Comparison of ENCODE assay signal across 20 cellular contexts in genomic region chr20:36908603-36909002, GRCh38. TPM values are rescaled to one million over a fixed set of nuclear protein-coding genes. Genes with fewer than 3 reads are reported as not detected.
DNase-seq lines count a peak whose midpoint lies in the region; ATAC-seq, FAIRE-seq and TF ChIP-seq lines count a peak whose summit lies in the region.
"Had no signal": no experiment of that assay in that cellular context is flagged by ENCODE, and none has a peak within 500 bp of the region (broad histone marks: within the 10 kb centered on the region; RNA-seq: fewer than 3 reads in every experiment).

No MANE protein-coding gene starts in this region.

- H3K9ac ChIP-seq in GM23248 = no peak overlapping the region
- no peak overlapping the region for H3K9ac ChIP-seq in endothelial cell of umbilical vein (replicated peaks; ENCODE audit: extremely low read depth, insufficient read depth, low read length)

- H3K9me3 ChIP-seq in GM23248 (ENCODE audit: low read depth) = no peaks in the 10 kb centered on the region
- H3K9me3 ChIP-seq in endothelial cell of umbilical vein (replicated peaks; ENCODE audit: control insufficient read depth, insufficient read depth, low read length) = no peaks in the 10 kb centered on the region

- intact Hi-C loops in endothelial cell of umbilical vein (cut with micrococcal nuclease) = no loop called here
- intact Hi-C loops in activated naive CD4-positive, alpha-beta T cell treated with anti-CD3 and anti-CD28 coated beads for 36 hours (cut with micrococcal nuclease) = no loop called here

- H3K27ac ChIP-seq in GM23248 (no peak overlapping the region), endothelial cell of umbilical vein (ENCODE audit: insufficient read depth, low read depth, low read length) (no peak overlapping the region)

- H3K27ac Mint-ChIP-seq in stimulated activated naive B cell treated with anti-CD40 and anti-IgM and Interleukin-4, amounts not matched to agents 10 μg/mL and 1 μg/mL and 100 μg/mL, for 72 hours = no peak overlapping the region
- no peak overlapping the region for H3K27ac Mint-ChIP-seq in activated naive CD4-positive, alpha-beta T cell treated with anti-CD3 and anti-CD28 coated beads for 36 hours
- H3K27ac Mint-ChIP-seq: HFFc6; T-helper 1 cell treated with Interleukin-12 subunit alpha and Interleukin-12 subunit beta and Interleukin-4 antibody, amounts not matched to agents 30 μg/mL and 1 μg/mL, for 36 hours had no signal

- H3K9me2 ChIP-seq in GM23248 (ENCODE audit: insufficient read depth) = no peaks in the 10 kb centered on the region

- H3F3A ChIP-seq in GM23248 (ENCODE audit: insufficient read depth) = no peaks in the 10 kb centered on the region

- H3K4me1 ChIP-seq in GM23248 (ENCODE audit: insufficient read depth) = no peaks in the 10 kb centered on the region
- no peaks in the 10 kb centered on the region for H3K4me1 ChIP-seq in endothelial cell of umbilical vein (ENCODE audit: control insufficient read depth, extremely low read depth, insufficient read depth, low read length)

- H3K4me3 ChIP-seq in GM12864 (ENCODE audit: low read depth, low read length) (no peak overlapping the region), GM23248 (no peak overlapping the region), endothelial cell of umbilical vein (replicated peaks in 1 of 3; ENCODE audit: insufficient read depth in 1 of 3, low read depth in 1 of 3, low read length in 3 of 3) (no peak overlapping the region)

- H3K4me2 ChIP-seq in GM23248 (ENCODE audit: unreplicated experiment) (no peak overlapping the region), endothelial cell of umbilical vein (ENCODE audit: insufficient read depth, low read length) (no peak overlapping the region)

- H3K36me3 ChIP-seq in GM23248 (ENCODE audit: low read depth) (no peaks in the 10 kb centered on the region), endothelial cell of umbilical vein (ENCODE audit: control insufficient read depth in 2 of 2, extremely low read depth in 1 of 2, insufficient read depth in 2 of 2, low read length in 2 of 2) (no peaks in the 10 kb centered on the region)

- no peak for TF ChIP-seq POLR2A in endothelial cell of umbilical vein (IDR thresholded peaks at IDR 0.05; ENCODE audit: low read depth, low read length)

- peak; percentile 36 for DNase-seq in GM12864 (ENCODE audit: low read depth)
- DNase-seq in GM23248 = peak; percentile 8
- no peak for DNase-seq in endothelial cell of umbilical vein (ENCODE audit: low read depth, low spot score)
- DNase-seq in stimulated activated naive B cell treated with anti-CD40 and anti-IgM and Interleukin-4, amounts not matched to agents 10 μg/mL and 1 μg/mL and 100 μg/mL, for 72 hours = no peak
- no peak for DNase-seq in activated T-cell treated with anti-CD3 and anti-CD28 coated beads, Interleukin-2, amount 50 U/mL, for 4 hours
- DNase-seq in GM19240 (ENCODE audit: insufficient read length, low spot score) = no peak
- DNase-seq in activated naive CD4-positive, alpha-beta T cell treated with anti-CD3 and anti-CD28 coated beads for 36 hours = no peak
- DNase-seq: CD4-positive, CD25-positive, alpha-beta regulatory T cell; DMS79 treated with DMSO at 0.1 percent for 48 hours; HFFc6; KG1; NCI-H1417; NCI-H2029 treated with DMSO at 0.1 percent for 48 hours; NCI-H510A; NCI-H82 had no signal

- H4K20me1 ChIP-seq in GM23248 (ENCODE audit: insufficient read depth) (no peaks in the 10 kb centered on the region), endothelial cell of umbilical vein (replicated peaks; ENCODE audit: control insufficient read depth, extremely low read depth, insufficient read depth, low read length) (no peaks in the 10 kb centered on the region)

- no peaks in the 10 kb centered on the region for H3K9me1 ChIP-seq in endothelial cell of umbilical vein (replicated peaks; ENCODE audit: control insufficient read depth, extremely low read depth, insufficient read depth, low read length)

- dilution Hi-C loops in endothelial cell of umbilical vein (cut with MboI; ENCODE audit: extremely low pct_ligation_motif_present, low sequenced_read_pairs) = no loop called here

- in situ Hi-C loops in GM23248 (cut with MboI) = no loop called here

- H3K27me3 Mint-ChIP-seq in stimulated activated naive B cell treated with anti-CD40 and anti-IgM and Interleukin-4, amounts not matched to agents 10 μg/mL and 1 μg/mL and 100 μg/mL, for 72 hours = no peaks in the 10 kb centered on the region
- H3K27me3 Mint-ChIP-seq in activated T-cell treated with anti-CD3 and anti-CD28 coated beads, Interleukin-2, amount 50 U/mL, for 4 hours (ENCODE audit: low read depth) = no peaks in the 10 kb centered on the region
- H3K27me3 Mint-ChIP-seq in activated naive CD4-positive, alpha-beta T cell treated with anti-CD3 and anti-CD28 coated beads for 36 hours (ENCODE audit: low read depth) = no peaks in the 10 kb centered on the region
- H3K27me3 Mint-ChIP-seq: CD4-positive, CD25-positive, alpha-beta regulatory T cell had no signal

- no peak overlapping the region for H3K4me3 Mint-ChIP-seq in stimulated activated naive B cell treated with anti-CD40 and anti-IgM and Interleukin-4, amounts not matched to agents 10 μg/mL and 1 μg/mL and 100 μg/mL, for 72 hours
- H3K4me3 Mint-ChIP-seq in activated T-cell treated with anti-CD3 and anti-CD28 coated beads, Interleukin-2, amount 50 U/mL, for 4 hours = no peak overlapping the region
- no peak overlapping the region for H3K4me3 Mint-ChIP-seq in activated naive CD4-positive, alpha-beta T cell treated with anti-CD3 and anti-CD28 coated beads for 36 hours
- H3K4me3 Mint-ChIP-seq: CD4-positive, CD25-positive, alpha-beta regulatory T cell; HFFc6; T-helper 1 cell treated with Interleukin-12 subunit alpha and Interleukin-12 subunit beta and Interleukin-4 antibody, amounts not matched to agents 30 μg/mL and 1 μg/mL, for 36 hours had no signal

- CTCF ChIA-PET in endothelial cell of umbilical vein (lab: Charles Lee) = interaction anchor here (1.6 kb wide), 2 partner anchors 11 kb away, joined by 5 to 6 read pairs; no protein-coding TSS in a partner anchor
- CTCF ChIA-PET in activated naive CD4-positive, alpha-beta T cell treated with anti-CD3 and anti-CD28 coated beads for 36 hours (lab: Charles Lee) = interaction anchor here (0.7 to 6.3 kb wide), 2 partner anchors 11 to 120 kb away, joined by 3 to 36 read pairs; no protein-coding TSS in a partner anchor

- no TSS peak for BruUV-seq in endothelial cell of umbilical vein (replicated peaks; lab: Mats Ljungman, UMichigan)

- peaks cover 23 to 25% of the 10 kb centered on the region in 2 donors for H3K36me3 Mint-ChIP-seq in stimulated activated naive B cell treated with anti-CD40 and anti-IgM and Interleukin-4, amounts not matched to agents 10 μg/mL and 1 μg/mL and 100 μg/mL, for 72 hours
- H3K36me3 Mint-ChIP-seq in activated T-cell treated with anti-CD3 and anti-CD28 coated beads, Interleukin-2, amount 50 U/mL, for 4 hours (ENCODE audit: insufficient read depth) = peaks cover 21% of the 10 kb centered on the region
- peaks cover 19% of the 10 kb centered on the region for H3K36me3 Mint-ChIP-seq in activated naive CD4-positive, alpha-beta T cell treated with anti-CD3 and anti-CD28 coated beads for 36 hours (ENCODE audit: low read depth)

- H3K79me2 ChIP-seq in GM23248 (ENCODE audit: insufficient read depth) (no peaks in the 10 kb centered on the region), endothelial cell of umbilical vein (ENCODE audit: control insufficient read depth, insufficient read depth, low read length) (no peaks in the 10 kb centered on the region)

- WGBS in GM23248 (ENCODE audit: low coverage in 1 of 2, low lambda C conversion rate in 2 of 2, missing lambda C conversion rate in 2 of 2), 2 experiments = 26 to 29% methylated on average over 4 of the region's 4 CpGs

- H3K4me1 Mint-ChIP-seq in stimulated activated naive B cell treated with anti-CD40 and anti-IgM and Interleukin-4, amounts not matched to agents 10 μg/mL and 1 μg/mL and 100 μg/mL, for 72 hours = no peaks in the 10 kb centered on the region
- peaks cover 15% of the 10 kb centered on the region for H3K4me1 Mint-ChIP-seq in activated T-cell treated with anti-CD3 and anti-CD28 coated beads, Interleukin-2, amount 50 U/mL, for 4 hours (ENCODE audit: low read depth)
- H3K4me1 Mint-ChIP-seq in activated naive CD4-positive, alpha-beta T cell treated with anti-CD3 and anti-CD28 coated beads for 36 hours (ENCODE audit: low read depth) = peaks cover 16% of the 10 kb centered on the region

- no peaks in the 10 kb centered on the region for H3K27me3 ChIP-seq in GM23248 (replicated peaks; ENCODE audit: insufficient read depth)
- no peaks in the 10 kb centered on the region for H3K27me3 ChIP-seq in endothelial cell of umbilical vein (ENCODE audit: control insufficient read depth in 2 of 2, insufficient read depth in 2 of 2, low read length in 2 of 2)

- peak; percentile 36 to 41 for ATAC-seq in stimulated activated naive B cell treated with anti-CD40 and anti-IgM and Interleukin-4, amounts not matched to agents 10 μg/mL and 1 μg/mL and 100 μg/mL, for 72 hours (replicated peaks)
- ATAC-seq in activated T-cell treated with anti-CD3 and anti-CD28 coated beads, Interleukin-2, amount 50 U/mL, for 4 hours = no peak
- ATAC-seq: Panc1, Right ventricle myocardium inferior had no signal

- POLR2A ChIA-PET in endothelial cell of umbilical vein (lab: Charles Lee) = no interaction called here

- TF ChIP-seq CTCF in GM12864 (IDR thresholded peaks at IDR 0.05; ENCODE audit: low read depth, low read length, missing control alignments) = no peak
- no peak for TF ChIP-seq CTCF in endothelial cell of umbilical vein (IDR thresholded peaks at IDR 0.05; ENCODE audit: extremely low read depth in 1 of 2, insufficient read depth in 1 of 2, low read depth in 1 of 2, low read length in 2 of 2)

- peak; percentile 31 for FAIRE-seq in endothelial cell of umbilical vein (lab: Jason Lieb, UNC)
- FAIRE-seq: G401.6 had no signal

- no peaks in the 10 kb centered on the region for H3K9me3 Mint-ChIP-seq in stimulated activated naive B cell treated with anti-CD40 and anti-IgM and Interleukin-4, amounts not matched to agents 10 μg/mL and 1 μg/mL and 100 μg/mL, for 72 hours
- no peaks in the 10 kb centered on the region for H3K9me3 Mint-ChIP-seq in activated T-cell treated with anti-CD3 and anti-CD28 coated beads, Interleukin-2, amount 50 U/mL, for 4 hours
- H3K9me3 Mint-ChIP-seq in activated naive CD4-positive, alpha-beta T cell treated with anti-CD3 and anti-CD28 coated beads for 36 hours = no peaks in the 10 kb centered on the region
- H3K9me3 Mint-ChIP-seq: CD4-positive, CD25-positive, alpha-beta regulatory T cell; HFFc6; T-helper 1 cell treated with Interleukin-12 subunit alpha and Interleukin-12 subunit beta and Interleukin-4 antibody, amounts not matched to agents 30 μg/mL and 1 μg/mL, for 36 hours had no signal

- H2AFZ ChIP-seq in GM23248 (no peak overlapping the region), endothelial cell of umbilical vein (ENCODE audit: low read depth, low read length) (no peak overlapping the region)

RNA-seq across cellular contexts. Expression of gene TLDC2, which starts 32.7 kb away (rescaled TPM):
- 0.32 and 0.76 TPM in 2 replicates for total RNA-seq in GM23248 (2014; rRNA removed; shearing (Covaris generic))
- polyA plus RNA-seq in GM23248 (2016; fragmentation: Nextera tagmentation; extraction: Ambion mirVana) = 0.20 and 0.24 TPM in 2 replicates
- total RNA-seq in endothelial cell of umbilical vein = not detected in 2 replicates
- not detected in 2 replicates for polyA plus RNA-seq in endothelial cell of umbilical vein
- not detected in 2 replicates for polyA plus RNA-seq in endothelial cell of umbilical vein (2011; cell fraction: cytosol; rRNA removed)
- polyA plus RNA-seq in endothelial cell of umbilical vein (2011; cell fraction: nucleus; rRNA removed) = not detected in 2 replicates
- polyA plus RNA-seq in endothelial cell of umbilical vein (2012) = 0.19 and 0.23 TPM in 2 replicates
- polyA minus RNA-seq in endothelial cell of umbilical vein = not detected in 2 replicates
- not detected for polyA minus RNA-seq in endothelial cell of umbilical vein (2011; cell fraction: cytosol; rRNA and poly(A)+ RNA removed)
- not detected in 2 replicates for polyA minus RNA-seq in endothelial cell of umbilical vein (2011; cell fraction: nucleus; rRNA and poly(A)+ RNA removed)
- total RNA-seq in activated T-cell treated with anti-CD3 and anti-CD28 coated beads, Interleukin-2, amount 50 U/mL, for 4 hours = not detected
- total RNA-seq in activated naive CD4-positive, alpha-beta T cell treated with anti-CD3 and anti-CD28 coated beads for 36 hours = not detected
- total RNA-seq: CD4-positive, CD25-positive, alpha-beta regulatory T cell; H4; Right ventricle myocardium inferior had no signal

RNA-seq across cellular contexts. Expression of gene SAMHD1, which starts 42.9 kb away (rescaled TPM):
- 9.0 and 15.8 TPM in 2 replicates for total RNA-seq in GM23248 (2014; rRNA removed; shearing (Covaris generic))
- polyA plus RNA-seq in GM23248 (2016; fragmentation: Nextera tagmentation; extraction: Ambion mirVana) (7.4 and 10.1 TPM in 2 replicates), endothelial cell of umbilical vein (9.4 and 13.7 TPM in 2 replicates)
- 27.5 and 28.3 TPM in 2 replicates for total RNA-seq in endothelial cell of umbilical vein
- 8.6 and 9.4 TPM in 2 replicates for polyA plus RNA-seq in endothelial cell of umbilical vein (2011; cell fraction: cytosol; rRNA removed)
- 8.6 and 10.2 TPM in 2 replicates for polyA plus RNA-seq in endothelial cell of umbilical vein (2011; cell fraction: nucleus; rRNA removed)
- 18.9 and 25.2 TPM in 2 replicates for polyA plus RNA-seq in endothelial cell of umbilical vein (2012)
- polyA minus RNA-seq in endothelial cell of umbilical vein = 31.3 and 32.2 TPM in 2 replicates
- polyA minus RNA-seq in endothelial cell of umbilical vein (2011; cell fraction: cytosol; rRNA and poly(A)+ RNA removed) = 18.2 TPM
- 12.0 and 15.6 TPM in 2 replicates for polyA minus RNA-seq in endothelial cell of umbilical vein (2011; cell fraction: nucleus; rRNA and poly(A)+ RNA removed)
- total RNA-seq in activated T-cell treated with anti-CD3 and anti-CD28 coated beads, Interleukin-2, amount 50 U/mL, for 4 hours = 10 to 100 TPM; 30.8 to 36.1 (median 32.3) TPM
- 10 to 100 TPM; 29.9 to 33.5 TPM for total RNA-seq in activated naive CD4-positive, alpha-beta T cell treated with anti-CD3 and anti-CD28 coated beads for 36 hours

Comparison
In these comparisons a context has a peak if more than half of its experiments do, and no peak if none do; other contexts are left out.
1. DNase-seq: peak in GM12864 (single experiment) and GM23248 (single experiment); none in endothelial cell of umbilical vein (single experiment), stimulated activated naive B cell treated with anti-CD40 and anti-IgM and Interleukin-4, amounts not matched to agents 10 μg/mL and 1 μg/mL and 100 μg/mL, for 72 hours (single experiment), activated T-cell treated with anti-CD3 and anti-CD28 coated beads, Interleukin-2, amount 50 U/mL, for 4 hours (single experiment), GM19240 (single experiment) and activated naive CD4-positive, alpha-beta T cell treated with anti-CD3 and anti-CD28 coated beads for 36 hours (single experiment).
2. ATAC-seq: peak in stimulated activated naive B cell treated with anti-CD40 and anti-IgM and Interleukin-4, amounts not matched to agents 10 μg/mL and 1 μg/mL and 100 μg/mL, for 72 hours (2 of 2); none in activated T-cell treated with anti-CD3 and anti-CD28 coated beads, Interleukin-2, amount 50 U/mL, for 4 hours (0 of 2).